ENCODE assay signal across 8 cellular contexts in genomic region chrX:135520022-135520552, GRCh38. TPM values are rescaled to one million over a fixed set of nuclear protein-coding genes. Genes with fewer than 3 reads are reported as not detected.
DNase-seq lines count a peak whose midpoint lies in the region; ATAC-seq and TF ChIP-seq lines count a peak whose summit lies in the region.

No MANE protein-coding gene starts in this region.

- H3K4me3 ChIP-seq in DND-41 (ENCODE audit: low read depth in 1 of 2, low read length in 2 of 2), result peak overlapping the region in 1 of 2 experiments; percentile 73; a peak in 2 of 4 replicates
- peak overlapping the region; percentile 68 for H3K4me3 ChIP-seq in brain microvascular endothelial cell (ENCODE audit: low read depth, low read length)
- H3K4me3 ChIP-seq in mesodermal cell (ENCODE audit: extremely low read depth, insufficient read depth, low read length, poor library complexity, severe bottlenecking), result peak overlapping the region; percentile 60

- H4K20me1 ChIP-seq in DND-41 (ENCODE audit: insufficient read depth, low read length), result no peaks in the 10 kb centered on the region

- H3K4me2 ChIP-seq in DND-41 (ENCODE audit: insufficient read depth, low read length), result peak overlapping the region; percentile 75

- H3K27me3 ChIP-seq in DND-41 (ENCODE audit: insufficient read depth, low read length, poor library complexity), result no peaks in the 10 kb centered on the region
- no peaks in the 10 kb centered on the region for H3K27me3 ChIP-seq in brain microvascular endothelial cell (replicated peaks)

- in situ Hi-C loops in brain microvascular endothelial cell (cut with HindIII; ENCODE audit: low pct_ligation_motif_present, low sequenced_read_pairs), result no loop called here

- TF ChIP-seq CTCF in DND-41 (IDR thresholded peaks at IDR 0.05; ENCODE audit: borderline replicate concordance, extremely low read depth, low read length, poor library complexity, severe bottlenecking) (no peak), brain microvascular endothelial cell (IDR thresholded peaks at IDR 0.05; ENCODE audit: low read depth, low read length, missing control alignments) (no peak)

- no peaks in the 10 kb centered on the region for H3K36me3 ChIP-seq in DND-41 (ENCODE audit: insufficient read depth, low read length)
- H3K36me3 ChIP-seq in brain microvascular endothelial cell (replicated peaks), result no peaks in the 10 kb centered on the region
- no peaks in the 10 kb centered on the region for H3K36me3 ChIP-seq in mesodermal cell (ENCODE audit: control insufficient read depth, insufficient read depth, low read length)

- DNase-seq in DND-41 (no peak), brain microvascular endothelial cell (peak; percentile 10), NCI-H82 (lab: John Stamatoyannopoulos, UW) (no peak), COLO829 (ENCODE audit: low spot score) (no peak), NCI-H1694 treated with DMSO at 0.1 percent for 48 hours (lab: John Stamatoyannopoulos, UW) (no peak), NCI-H510A (lab: John Stamatoyannopoulos, UW) (no peak)

- 35 to 50% methylated on average over 5 to 9 of the region's 12 CpGs for WGBS in mesodermal cell (ENCODE audit: insufficient coverage in 2 of 2), 2 experiments

- 0 out of 2 replicates have a peak, but pooled peaks cover 4% of the 10 kb centered on the region for H3K79me2 ChIP-seq in DND-41 (ENCODE audit: insufficient read depth, low read length)

- H3K4me1 ChIP-seq in DND-41 (ENCODE audit: insufficient read depth, low read length) (peaks cover 21% of the 10 kb centered on the region), mesodermal cell (ENCODE audit: control insufficient read depth, insufficient read depth, low read length, poor library complexity, severe bottlenecking) (peaks cover 10% of the 10 kb centered on the region)

- peak overlapping the region; percentile 79 for H2AFZ ChIP-seq in DND-41 (ENCODE audit: low read depth, low read length)

- peak overlapping the region; percentile 42 for H3K9ac ChIP-seq in DND-41 (ENCODE audit: low read depth, low read length)

- ATAC-seq in DND-41 (ENCODE audit: insufficient read depth, low read depth), result no peak
- ATAC-seq in HG03135 (IDR thresholded peaks at IDR 0.05; ENCODE audit: unreplicated experiment), result peak; percentile 1

- H3K9me3 ChIP-seq in DND-41 (ENCODE audit: insufficient read depth, low read length, severe bottlenecking), result no peaks in the 10 kb centered on the region
- H3K9me3 ChIP-seq in mesodermal cell (ENCODE audit: control insufficient read depth, low read length), result no peaks in the 10 kb centered on the region

- H3K27ac ChIP-seq in DND-41 (ENCODE audit: low read length) (peak overlapping the region; percentile 65), brain microvascular endothelial cell (peak overlapping the region; percentile 86), mesodermal cell (ENCODE audit: low read depth, low read length, severe bottlenecking) (peak overlapping the region; percentile 88)

RNA-seq across cellular contexts. Expression of gene INTS6L, which starts 0.4 kb away (rescaled TPM):
- 7.9 TPM for polyA plus RNA-seq in mesodermal cell (2013, experiment 1 of 2)
- polyA plus RNA-seq in mesodermal cell (2013, experiment 2 of 2), result 6.4 TPM
